In the genomic region with DNA sequence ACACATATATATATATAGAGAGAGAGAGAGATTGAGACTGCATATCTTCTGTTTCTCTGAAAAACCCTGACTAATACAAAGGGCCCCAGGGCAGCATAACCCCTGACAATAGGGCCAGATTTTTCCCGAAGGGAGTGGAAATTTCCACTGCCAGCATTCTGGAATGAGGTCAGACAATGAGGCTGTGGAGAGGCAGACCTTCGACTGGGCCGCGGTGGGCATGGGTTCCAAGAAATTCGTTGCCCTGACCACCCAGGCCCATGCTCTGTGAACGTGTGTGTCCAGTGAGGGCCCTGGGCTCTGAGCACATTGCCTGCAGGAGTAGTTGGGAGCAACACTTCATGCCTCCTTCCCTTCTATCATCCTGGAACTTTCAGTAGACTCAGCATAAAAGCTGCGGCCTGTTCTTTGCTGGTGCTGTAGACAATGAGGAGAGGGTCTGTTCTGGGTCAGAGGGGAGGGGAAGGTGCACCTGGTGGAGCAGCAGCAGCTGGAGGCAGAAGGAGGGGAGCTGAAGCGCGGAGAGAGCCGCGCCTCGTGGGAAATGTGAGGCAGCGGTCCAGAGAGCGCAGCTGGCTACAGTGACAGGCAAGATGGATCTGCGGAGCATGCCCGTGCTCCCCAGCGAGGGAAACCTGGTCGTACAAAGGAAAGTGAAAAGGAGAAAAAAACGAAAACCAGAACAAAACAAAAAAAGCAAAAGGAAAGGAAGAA, we compare ENCODE assay signal across 15 cellular contexts. TPM values are rescaled to one million over a fixed set of nuclear protein-coding genes. Genes with fewer than 3 reads are reported as not detected.
DNase-seq lines count a peak whose midpoint lies in the region; ATAC-seq and TF ChIP-seq lines count a peak whose summit lies in the region.
"Had no signal": no experiment of that assay in that cellular context is flagged by ENCODE, and none has a peak within 500 bp of the region (broad histone marks: within the 10 kb centered on the region; RNA-seq: fewer than 3 reads in every experiment).

No MANE protein-coding gene starts in this region.

- H3K36me3 ChIP-seq in NT2/D1 (ENCODE audit: insufficient read depth, insufficient read length, low read length) (no peaks in the 10 kb centered on the region), uterus (no peaks in the 10 kb centered on the region)
- H3K36me3 ChIP-seq: right lobe of liver had no signal

- CTCF ChIA-PET in GM10248 (lab: Yijun Ruan, JAX): no interaction called here

- peak; percentile 65 for DNase-seq in DMS79 (lab: John Stamatoyannopoulos, UW)
- DNase-seq in NCI-H1436 treated with DMSO at 0.1 percent for 48 hours (lab: John Stamatoyannopoulos, UW): peak; percentile 7
- no peak for DNase-seq in NT2/D1 (ENCODE audit: low read depth, low spot score)
- peak; percentile 78 for DNase-seq in islet precursor cell
- no peak for DNase-seq in uterus
- DNase-seq in GM10248 (ENCODE audit: extremely low spot score): no peak
- DNase-seq in Ammon's horn (ENCODE audit: low spot score): no peak
- DNase-seq: activated naive CD4-positive, alpha-beta T cell treated with anti-CD3 and anti-CD28 coated beads for 36 hours; Calu3; MM.1S; naive thymus-derived CD8-positive, alpha-beta T cell; right lobe of liver; stimulated activated CD4-positive, alpha-beta T cell treated with anti-CD3 and anti-CD28 coated beads, Interleukin-4, amount 100 ng/mL, for 4 hours had no signal

- intact Hi-C loops in uterus (cut with DNase I; ENCODE audit: low total_unique reads): no loop called here

- no peak for TF ChIP-seq POLR2A in uterus (IDR thresholded peaks at IDR 0.05)

- ATAC-seq in GM21528 (IDR thresholded peaks at IDR 0.05; ENCODE audit: low FRiP score, unreplicated experiment): no peak
- ATAC-seq: naive thymus-derived CD8-positive, alpha-beta T cell; right lobe of liver had no signal

- H3K9me3 ChIP-seq in NT2/D1 (ENCODE audit: insufficient read depth, low read length) (no peaks in the 10 kb centered on the region), uterus (no peaks in the 10 kb centered on the region)
- H3K9me3 ChIP-seq: right lobe of liver had no signal

- no peak overlapping the region for H3K27ac ChIP-seq in uterus
- H3K27ac ChIP-seq: right lobe of liver had no signal

- peaks cover 5% of the 10 kb centered on the region for H3K4me1 ChIP-seq in NT2/D1 (ENCODE audit: insufficient read depth, insufficient read length)
- H3K4me1 ChIP-seq in uterus: no peaks in the 10 kb centered on the region
- H3K4me1 ChIP-seq: right lobe of liver had no signal

- peak overlapping the region; percentile 18 for H3K9ac ChIP-seq in NT2/D1 (ENCODE audit: insufficient read length, low read depth)

- POLR2A ChIA-PET in GM10248 (lab: Yijun Ruan, JAX): no interaction called here

- H3K4me3 ChIP-seq in NT2/D1 (ENCODE audit: insufficient read length, low read depth) (no peak overlapping the region), uterus (no peak overlapping the region)
- H3K4me3 ChIP-seq: right lobe of liver had no signal

- no peak for TF ChIP-seq CTCF in uterus (IDR thresholded peaks at IDR 0.05)
- TF ChIP-seq CTCF in GM10248 (IDR thresholded peaks at IDR 0.05; ENCODE audit: control extremely low read depth, extremely low read depth, low read depth, missing control alignments): no peak

- no peaks in the 10 kb centered on the region for H3K27me3 ChIP-seq in NT2/D1 (ENCODE audit: insufficient read depth, insufficient read length)
- no peaks in the 10 kb centered on the region for H3K27me3 ChIP-seq in uterus
- H3K27me3 ChIP-seq: right lobe of liver had no signal

RNA-seq across cellular contexts. Expression of a gene that starts 25.6 kb away (rescaled TPM):
- 1 to 10 TPM in 1 of 4 donors, not detected in 3; 2.4 TPM for total RNA-seq in uterus
- total RNA-seq: activated naive CD4-positive, alpha-beta T cell treated with anti-CD3 and anti-CD28 coated beads for 36 hours; Calu3; lung microvascular endothelial cell; naive thymus-derived CD8-positive, alpha-beta T cell; right lobe of liver had no signal

Comparison
In these comparisons a context has a peak if more than half of its experiments do, and no peak if none do; other contexts are left out.
1. DNase-seq: peak in DMS79 (single experiment), NCI-H1436 treated with DMSO at 0.1 percent for 48 hours (single experiment) and islet precursor cell (single experiment); none in NT2/D1 (single experiment), uterus (0 of 2), GM10248 (single experiment) and Ammon's horn (single experiment).